In the genomic region with DNA sequence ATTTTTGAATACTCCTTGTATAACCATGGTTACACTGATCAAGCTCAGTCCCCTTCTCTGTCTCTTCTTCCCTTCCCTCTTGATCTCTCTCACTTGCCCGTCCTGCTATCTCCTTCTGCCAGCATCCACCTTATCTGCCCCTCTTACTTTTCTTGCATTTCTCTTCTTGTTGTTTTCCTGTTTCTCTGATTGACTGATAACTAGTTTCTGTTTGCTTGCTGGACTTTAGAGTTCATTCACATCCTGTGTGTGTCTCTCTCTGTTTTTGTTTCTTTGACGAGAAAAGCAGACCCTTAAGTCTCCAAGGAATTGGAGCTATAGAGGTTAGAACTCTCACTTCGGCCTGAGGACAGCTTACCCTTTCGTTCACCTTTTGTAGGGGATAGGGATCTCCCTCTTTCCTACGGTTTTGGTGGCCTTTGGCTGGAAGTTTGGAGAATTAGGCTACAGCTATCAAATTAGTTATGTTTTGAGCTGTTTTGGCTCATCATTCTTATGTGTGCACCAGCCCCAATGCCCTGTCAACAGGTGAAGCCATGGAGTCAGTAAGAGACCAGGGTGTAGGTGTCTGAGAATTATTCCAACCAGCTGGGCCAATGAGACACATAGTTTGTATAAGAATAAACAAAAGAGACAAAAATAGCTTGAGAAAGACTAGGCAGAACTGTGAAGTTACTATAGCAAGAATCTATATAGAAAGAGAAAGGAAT, we compare ENCODE assay signal across 16 cellular contexts. TPM values are rescaled to one million over a fixed set of nuclear protein-coding genes. Genes with fewer than 3 reads are reported as not detected.
A peak's percentile ranks its signal among the peaks of the same experiment; 100 is the strongest.
DNase-seq lines count a peak whose midpoint lies in the region; ATAC-seq, FAIRE-seq and TF ChIP-seq lines count a peak whose summit lies in the region.
"Had no signal": no experiment of that assay in that cellular context is flagged by ENCODE, and none has a peak within 500 bp of the region (broad histone marks: within the 10 kb centered on the region; RNA-seq: fewer than 3 reads in every experiment).

No MANE protein-coding gene starts in this region.

- TF ChIP-seq CTCF in GM20000 (IDR thresholded peaks at IDR 0.05; ENCODE audit: extremely low read depth, missing control alignments) = no peak
- no peak for TF ChIP-seq CTCF in mucosa of descending colon (IDR thresholded peaks at IDR 0.05)

- no peaks in the 10 kb centered on the region for H3K36me3 ChIP-seq in mucosa of descending colon (ENCODE audit: low read depth)
- H3K36me3 ChIP-seq: ascending aorta, lower lobe of right lung, stomach had no signal

- FAIRE-seq in GM18507 (lab: Jason Lieb, UNC) = peak; percentile 60

- peak; percentile 46 for ATAC-seq in HG02885 (IDR thresholded peaks at IDR 0.05; ENCODE audit: poor library complexity, unreplicated experiment)
- ATAC-seq in HG03565 (IDR thresholded peaks at IDR 0.05; ENCODE audit: unreplicated experiment) = peak; percentile 26
- no peak for ATAC-seq in mucosa of descending colon
- ATAC-seq: HCT116, lower lobe of right lung had no signal

- H3K4me3 ChIP-seq in mucosa of descending colon = no peak overlapping the region
- H3K4me3 ChIP-seq: ascending aorta, hepatocyte, lower lobe of right lung, stomach had no signal

- H3K9me3 ChIP-seq in mucosa of descending colon = no peaks in the 10 kb centered on the region
- H3K9me3 ChIP-seq: ascending aorta, lower lobe of right lung had no signal

- in situ Hi-C loops in G401 (cut with HindIII; ENCODE audit: low sequenced_read_pairs) = no loop called here

- peak; percentile 9 for DNase-seq in GM18507 (ENCODE audit: extremely low spot score, insufficient read length, low read depth)
- DNase-seq in GM20000 (ENCODE audit: low spot score) = peak; percentile 24
- no peak for DNase-seq in stimulated activated naive CD4-positive, alpha-beta T cell treated with Interleukin-2 at 50 U/mL for 16 hours (lab: John Stamatoyannopoulos, UW)
- DNase-seq in mucosa of descending colon = no peak
- DNase-seq in G401 (ENCODE audit: low spot score) = no peak
- no peak for DNase-seq in NCI-H2171 treated with DMSO at 0.1 percent for 48 hours (lab: John Stamatoyannopoulos, UW)
- DNase-seq: lower lobe of right lung; stimulated activated CD4-positive, alpha-beta T cell treated with anti-CD3 and anti-CD28 coated beads, Interleukin-2, amount 100 ng/mL, for 24 hours; stomach had no signal

- intact Hi-C loops in mucosa of descending colon (cut with DNase I, micrococcal nuclease) = no loop called here

- no peaks in the 10 kb centered on the region for H3K4me1 ChIP-seq in mucosa of descending colon (ENCODE audit: low read depth)
- H3K4me1 ChIP-seq: ascending aorta, lower lobe of right lung, parathyroid adenoma, stomach had no signal

RNA-seq across cellular contexts. Expression of a gene that starts 49.1 kb away (rescaled TPM):
- total RNA-seq in mucosa of descending colon = not detected
- total RNA-seq in G401 (2014; rRNA removed; shearing (Covaris generic)) = not detected in 2 replicates
- total RNA-seq: ascending aorta, B cell, lower lobe of right lung, stomach had no signal

Comparison
In these comparisons a context has a peak if more than half of its experiments do, and no peak if none do; other contexts are left out.
1. DNase-seq: peak in GM18507 (single experiment) and GM20000 (single experiment); none in stimulated activated naive CD4-positive, alpha-beta T cell treated with Interleukin-2 at 50 U/mL for 16 hours (single experiment), mucosa of descending colon (0 of 3), G401 (single experiment) and NCI-H2171 treated with DMSO at 0.1 percent for 48 hours (single experiment).